1 cellular context compared by ENCODE assay signal in genomic region chr16:57810197-57811024, GRCh38.
TF ChIP-seq lines count a peak whose summit lies in the region.

No MANE protein-coding gene starts in this region.

TF ChIP-seq in HepG2, 621 proteins besides CTCF, POLR2A, EP300 and RAD21 (continued from another document and continues in another):
- no peak for TF ChIP-seq ETS1 (CRISPR knock-in tag; IDR thresholded peaks at IDR 0.05)
- TF ChIP-seq DMAP1 (CRISPR knock-in tag; IDR thresholded peaks at IDR 0.05), result peak; percentile 53; the same call in 1 of the 2 replicates
- no peak for TF ChIP-seq GZF1 (CRISPR knock-in tag; IDR thresholded peaks at IDR 0.05)
- TF ChIP-seq CEBPZ (IDR thresholded peaks at IDR 0.05; ENCODE audit: low read length), result no peak
- peak; percentile 68 for TF ChIP-seq MEIS1 (CRISPR knock-in tag; IDR thresholded peaks at IDR 0.05; ENCODE audit: borderline replicate concordance)
- TF ChIP-seq, protein P1, sequence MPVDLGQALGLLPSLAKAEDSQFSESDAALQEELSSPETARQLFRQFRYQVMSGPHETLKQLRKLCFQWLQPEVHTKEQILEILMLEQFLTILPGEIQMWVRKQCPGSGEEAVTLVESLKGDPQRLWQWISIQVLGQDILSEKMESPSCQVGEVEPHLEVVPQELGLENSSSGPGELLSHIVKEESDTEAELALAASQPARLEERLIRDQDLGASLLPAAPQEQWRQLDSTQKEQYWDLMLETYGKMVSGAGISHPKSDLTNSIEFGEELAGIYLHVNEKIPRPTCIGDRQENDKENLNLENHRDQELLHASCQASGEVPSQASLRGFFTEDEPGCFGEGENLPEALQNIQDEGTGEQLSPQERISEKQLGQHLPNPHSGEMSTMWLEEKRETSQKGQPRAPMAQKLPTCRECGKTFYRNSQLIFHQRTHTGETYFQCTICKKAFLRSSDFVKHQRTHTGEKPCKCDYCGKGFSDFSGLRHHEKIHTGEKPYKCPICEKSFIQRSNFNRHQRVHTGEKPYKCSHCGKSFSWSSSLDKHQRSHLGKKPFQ (CRISPR knock-in tag; IDR thresholded peaks at IDR 0.05; ENCODE audit: insufficient replicate concordance), result peak; percentile 85
- TF ChIP-seq REXO4 (CRISPR knock-in tag; IDR thresholded peaks at IDR 0.05; ENCODE audit: borderline replicate concordance), result no peak
- TF ChIP-seq NPAS2 (CRISPR knock-in tag; IDR thresholded peaks at IDR 0.05; ENCODE audit: borderline replicate concordance), result no peak
- TF ChIP-seq NR2F1 (CRISPR knock-in tag; IDR thresholded peaks at IDR 0.05), result no peak
- TF ChIP-seq ZNF547 (CRISPR knock-in tag; IDR thresholded peaks at IDR 0.05), result peak; percentile 87; the same call in 1 of the 2 replicates
- no peak for TF ChIP-seq STAT6 (CRISPR knock-in tag; IDR thresholded peaks at IDR 0.05; ENCODE audit: borderline replicate concordance)
- no peak for TF ChIP-seq SUZ12 (IDR thresholded peaks at IDR 0.05; ENCODE audit: low read depth, low read length)
- TF ChIP-seq ZNF207 (IDR thresholded peaks at IDR 0.05; ENCODE audit: borderline replicate concordance), result no peak
- TF ChIP-seq, protein P2, sequence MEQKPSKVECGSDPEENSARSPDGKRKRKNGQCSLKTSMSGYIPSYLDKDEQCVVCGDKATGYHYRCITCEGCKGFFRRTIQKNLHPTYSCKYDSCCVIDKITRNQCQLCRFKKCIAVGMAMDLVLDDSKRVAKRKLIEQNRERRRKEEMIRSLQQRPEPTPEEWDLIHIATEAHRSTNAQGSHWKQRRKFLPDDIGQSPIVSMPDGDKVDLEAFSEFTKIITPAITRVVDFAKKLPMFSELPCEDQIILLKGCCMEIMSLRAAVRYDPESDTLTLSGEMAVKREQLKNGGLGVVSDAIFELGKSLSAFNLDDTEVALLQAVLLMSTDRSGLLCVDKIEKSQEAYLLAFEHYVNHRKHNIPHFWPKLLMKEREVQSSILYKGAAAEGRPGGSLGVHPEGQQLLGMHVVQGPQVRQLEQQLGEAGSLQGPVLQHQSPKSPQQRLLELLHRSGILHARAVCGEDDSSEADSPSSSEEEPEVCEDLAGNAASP (CRISPR knock-in tag; IDR thresholded peaks at IDR 0.05; ENCODE audit: borderline replicate concordance), result peak; percentile 64; the same call in 1 of the 2 replicates
- peak; percentile 68; the same call in 1 of the 2 replicates for TF ChIP-seq ZNF430 (CRISPR knock-in tag; IDR thresholded peaks at IDR 0.05)
- TF ChIP-seq TARDBP (CRISPR knock-in tag; IDR thresholded peaks at IDR 0.05), result peak; percentile 82
- no peak for TF ChIP-seq RFX3 (CRISPR knock-in tag; IDR thresholded peaks at IDR 0.05)
- TF ChIP-seq ZSCAN12 (CRISPR knock-in tag; IDR thresholded peaks at IDR 0.05), result no peak
- TF ChIP-seq GMEB1 (CRISPR knock-in tag; IDR thresholded peaks at IDR 0.05; ENCODE audit: borderline replicate concordance), result 0 out of 2 replicates have a peak, but pooled peaks have one; percentile 5
- TF ChIP-seq, protein P3, sequence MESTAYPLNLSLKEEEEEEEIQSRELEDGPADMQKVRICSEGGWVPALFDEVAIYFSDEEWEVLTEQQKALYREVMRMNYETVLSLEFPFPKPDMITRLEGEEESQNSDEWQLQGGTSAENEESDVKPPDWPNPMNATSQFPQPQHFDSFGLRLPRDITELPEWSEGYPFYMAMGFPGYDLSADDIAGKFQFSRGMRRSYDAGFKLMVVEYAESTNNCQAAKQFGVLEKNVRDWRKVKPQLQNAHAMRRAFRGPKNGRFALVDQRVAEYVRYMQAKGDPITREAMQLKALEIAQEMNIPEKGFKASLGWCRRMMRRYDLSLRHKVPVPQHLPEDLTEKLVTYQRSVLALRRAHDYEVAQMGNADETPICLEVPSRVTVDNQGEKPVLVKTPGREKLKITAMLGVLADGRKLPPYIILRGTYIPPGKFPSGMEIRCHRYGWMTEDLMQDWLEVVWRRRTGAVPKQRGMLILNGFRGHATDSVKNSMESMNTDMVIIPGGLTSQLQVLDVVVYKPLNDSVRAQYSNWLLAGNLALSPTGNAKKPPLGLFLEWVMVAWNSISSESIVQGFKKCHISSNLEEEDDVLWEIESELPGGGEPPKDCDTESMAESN (CRISPR knock-in tag; conservative IDR thresholded peaks at IDR 0.05), result peak; percentile 86
- TF ChIP-seq HIVEP1 (CRISPR knock-in tag; IDR thresholded peaks at IDR 0.05), result peak; percentile 81
- TF ChIP-seq TMF1 (CRISPR knock-in tag; IDR thresholded peaks at IDR 0.05; ENCODE audit: low read depth), result no peak
- no peak for TF ChIP-seq TBP (CRISPR knock-in tag; IDR thresholded peaks at IDR 0.05)
- TF ChIP-seq ZNF878 (CRISPR knock-in tag; IDR thresholded peaks at IDR 0.05), result peak; percentile 98
- peak; percentile 82 for TF ChIP-seq ZNF574 (CRISPR knock-in tag; IDR thresholded peaks at IDR 0.05)
- TF ChIP-seq WIZ (CRISPR knock-in tag; IDR thresholded peaks at IDR 0.05), result no peak
- no peak for TF ChIP-seq SMAD9 (CRISPR knock-in tag; IDR thresholded peaks at IDR 0.05)
- TF ChIP-seq ZNF552 (CRISPR knock-in tag; IDR thresholded peaks at IDR 0.05; ENCODE audit: borderline replicate concordance), result peak; percentile 49; the same call in 1 of the 2 replicates
- peak; percentile 66 for TF ChIP-seq HNF1A (IDR thresholded peaks at IDR 0.05; ENCODE audit: low read depth)
- TF ChIP-seq HNF1A (CRISPR knock-in tag; IDR thresholded peaks at IDR 0.05; ENCODE audit: borderline replicate concordance), result peak; percentile 73; the same call in 1 of the 2 replicates
- no peak for TF ChIP-seq KLF6 (CRISPR knock-in tag; IDR thresholded peaks at IDR 0.05)
- no peak for TF ChIP-seq CBX1 (IDR thresholded peaks at IDR 0.05; ENCODE audit: low read depth)
- peak; percentile 42; the same call in 1 of the 2 replicates for TF ChIP-seq EED (CRISPR knock-in tag; IDR thresholded peaks at IDR 0.05)
- TF ChIP-seq CENPX (CRISPR knock-in tag; IDR thresholded peaks at IDR 0.05), result no peak
- peak; percentile 90 for TF ChIP-seq ZNF792 (CRISPR knock-in tag; IDR thresholded peaks at IDR 0.05)
- peak; percentile 44; the same call in 1 of the 2 replicates for TF ChIP-seq SMAD3 (CRISPR knock-in tag; IDR thresholded peaks at IDR 0.05)
- TF ChIP-seq NKX3-1 (CRISPR knock-in tag; IDR thresholded peaks at IDR 0.05), result no peak
- no peak for TF ChIP-seq ZFP36L2 (CRISPR knock-in tag; IDR thresholded peaks at IDR 0.05)
- TF ChIP-seq NR2C2 (CRISPR knock-in tag; IDR thresholded peaks at IDR 0.05; ENCODE audit: borderline replicate concordance), result peak; percentile 53
- TF ChIP-seq NCOR1 (IDR thresholded peaks at IDR 0.05; ENCODE audit: borderline replicate concordance, low read length), result peak; percentile 54; the same call in 1 of the 2 replicates
- TF ChIP-seq ZNF562 (CRISPR knock-in tag; IDR thresholded peaks at IDR 0.05; ENCODE audit: borderline replicate concordance), result no peak
- TF ChIP-seq ZNF788 (CRISPR knock-in tag; IDR thresholded peaks at IDR 0.05; ENCODE audit: borderline replicate concordance), result peak; percentile 97; the same call in 1 of the 2 replicates
